ENCODE assay signal across 29 cellular contexts in the genomic region with DNA sequence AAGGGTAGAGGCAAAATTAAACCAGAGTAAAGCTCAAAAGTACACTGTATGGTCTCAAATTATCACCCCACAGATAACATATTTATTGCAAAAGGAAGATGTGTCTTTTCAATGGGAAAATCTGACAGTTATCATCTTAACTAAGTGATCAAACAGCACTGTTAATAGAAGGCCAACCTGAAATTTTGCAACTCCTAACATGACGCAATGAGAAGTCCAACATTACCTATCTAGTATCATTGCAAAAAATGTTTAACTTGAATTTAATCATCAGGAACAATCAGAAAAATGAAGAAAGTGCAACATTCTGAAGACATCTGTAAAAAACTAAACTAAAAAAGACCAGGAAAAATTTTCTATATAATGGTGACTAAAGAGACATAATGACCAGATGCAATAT.
"Had no signal": no experiment of that assay in that cellular context is flagged by ENCODE, and none has a peak within 500 bp of the region (broad histone marks: within the 10 kb centered on the region; RNA-seq: fewer than 3 reads in every experiment).

No MANE protein-coding gene starts in this region.

- H3K4me3 Mint-ChIP-seq: dendritic cell treated with granulocyte-macrophage colony-stimulating factor and Interleukin-4, amounts not matched to agents 40 ng/mL and 50 ng/mL, for 4 days; effector memory CD8-positive, alpha-beta T cell; endodermal cell had no signal

- H3K27me3 Mint-ChIP-seq: dendritic cell treated with granulocyte-macrophage colony-stimulating factor and Interleukin-4, amounts not matched to agents 40 ng/mL and 50 ng/mL, for 4 days had no signal

- H3K4me1 ChIP-seq: colonic mucosa, esophagus muscularis mucosa, esophagus squamous epithelium, foreskin keratinocyte, gastrocnemius medialis, gastroesophageal sphincter, heart left ventricle, heart right ventricle had no signal

- H3K27ac Mint-ChIP-seq: dendritic cell treated with granulocyte-macrophage colony-stimulating factor and Interleukin-4, amounts not matched to agents 40 ng/mL and 50 ng/mL, for 4 days; effector memory CD8-positive, alpha-beta T cell; endodermal cell had no signal

- ATAC-seq: effector memory CD8-positive, alpha-beta T cell; esophagus mucosa; foreskin keratinocyte; gastrocnemius medialis; gastroesophageal sphincter; heart left ventricle; heart right ventricle had no signal

- H3K36me3 ChIP-seq: colonic mucosa, esophagus muscularis mucosa, esophagus squamous epithelium, gastrocnemius medialis, gastroesophageal sphincter, heart left ventricle, heart right ventricle had no signal

- H3K27ac ChIP-seq: colonic mucosa, coronary artery, dorsolateral prefrontal cortex, epithelial cell of prostate, esophagus muscularis mucosa, esophagus squamous epithelium, foreskin keratinocyte, gastrocnemius medialis, gastroesophageal sphincter, heart left ventricle, heart right ventricle had no signal

- H3K4me3 ChIP-seq: colonic mucosa, coronary artery, dorsolateral prefrontal cortex, esophagus muscularis mucosa, esophagus squamous epithelium, gastrocnemius medialis, gastroesophageal sphincter, heart left ventricle, heart right ventricle had no signal

- H3K27me3 ChIP-seq: colonic mucosa, esophagus muscularis mucosa, foreskin keratinocyte, gastrocnemius medialis, heart left ventricle, heart right ventricle had no signal

- H3K9me3 ChIP-seq: colonic mucosa, esophagus squamous epithelium, gastrocnemius medialis had no signal

- DNase-seq: colonic mucosa; cortex of kidney; dermis blood vessel endothelial cell; dorsolateral prefrontal cortex; effector CD4-positive, alpha-beta T cell; effector CD8-positive, alpha-beta T cell; effector memory CD4-positive, alpha-beta T cell; effector memory CD8-positive, alpha-beta T cell; endodermal cell; erythroblast; esophagus squamous epithelium; foreskin fibroblast; foreskin keratinocyte; foreskin melanocyte; gastrocnemius medialis; glutamatergic neuron; head of caudate nucleus; heart left ventricle; heart right ventricle had no signal

- FAIRE-seq: colon, endometrium, endothelial cell of umbilical vein, frontal cortex had no signal

- H3K9me3 Mint-ChIP-seq: effector memory CD8-positive, alpha-beta T cell had no signal

- H3K4me1 Mint-ChIP-seq: endodermal cell had no signal
